8 cellular contexts compared by ENCODE assay signal in genomic region chr17:41786227-41787020, GRCh38. TPM values are rescaled to one million over a fixed set of nuclear protein-coding genes. Genes with fewer than 3 reads are reported as not detected.
DNase-seq lines count a peak whose midpoint lies in the region; ATAC-seq, FAIRE-seq and TF ChIP-seq lines count a peak whose summit lies in the region.

TSS of gene JUP (minus strand) at chr17:41786711. CDS start at chr17:41771854, 14,857 bp downstream.

- H3K4me1 ChIP-seq in smooth muscle cell (ENCODE audit: low read depth) = peaks cover 22% of the 10 kb centered on the region

- H3F3A ChIP-seq in smooth muscle cell (ENCODE audit: low read depth) = peaks cover 10% of the 10 kb centered on the region

- H3K4me3 ChIP-seq in smooth muscle cell = peak within 1 kb of the TSS; percentile 63

- H3K27ac Mint-ChIP-seq in central memory CD8-positive, alpha-beta T cell (ENCODE audit: low read depth) = no peak within 1 kb of the TSS
- H3K27ac Mint-ChIP-seq in immature natural killer cell = peak within 1 kb of the TSS in 3 of 6 donors; percentile 16 to 53 (median 35)

- H2AFZ ChIP-seq in smooth muscle cell (ENCODE audit: low read depth) = no peak within 1 kb of the TSS

- peak within 1 kb of the TSS; percentile 70 for H3K27ac ChIP-seq in smooth muscle cell (ENCODE audit: low read depth)

- TF ChIP-seq POLR2A in GM12891 (IDR thresholded peaks at IDR 0.05; ENCODE audit: low read depth, low read length) = no peak

- DNase-seq in GM12891 (ENCODE audit: insufficient read length, low spot score) (peak; percentile 98), NCI-H2227 (lab: John Stamatoyannopoulos, UW; ENCODE audit: unreplicated experiment) (peak; percentile 99), immature natural killer cell (peak; percentile 88 to 90 (median 90)), smooth muscle cell (lab: John Stamatoyannopoulos, UW; ENCODE audit: unreplicated experiment) (peak; percentile 95)
- peak; percentile 63 for DNase-seq in activated CD4-positive, CD25-positive, alpha-beta regulatory T cell treated with anti-CD3 and anti-CD28 coated beads, Interleukin-2, amount 50 U/mL, for 16 hours (ENCODE audit: low read depth, low spot score)
- DNase-seq in central memory CD8-positive, alpha-beta T cell (ENCODE audit: low spot score in 2 of 2) = peak; percentile 72 to 78

- no peaks in the 10 kb centered on the region for H3K9me3 ChIP-seq in smooth muscle cell (replicated peaks; ENCODE audit: low read depth)

- H3K4me2 ChIP-seq in smooth muscle cell = peak within 1 kb of the TSS; percentile 85

- no peaks in the 10 kb centered on the region for H3K9me3 Mint-ChIP-seq in central memory CD8-positive, alpha-beta T cell
- no peaks in the 10 kb centered on the region for H3K9me3 Mint-ChIP-seq in immature natural killer cell

- H3K4me1 Mint-ChIP-seq in central memory CD8-positive, alpha-beta T cell = peaks cover 9% of the 10 kb centered on the region
- H3K4me1 Mint-ChIP-seq in immature natural killer cell = peaks cover 14 to 23% of the 10 kb centered on the region in 2 donors

- peaks cover 2% of the 10 kb centered on the region for H3K36me3 Mint-ChIP-seq in central memory CD8-positive, alpha-beta T cell (ENCODE audit: insufficient read depth)
- H3K36me3 Mint-ChIP-seq in immature natural killer cell = no peaks in the 10 kb centered on the region

- peaks cover 40% of the 10 kb centered on the region for H3K79me2 ChIP-seq in smooth muscle cell (ENCODE audit: low read depth)

- H3K27me3 ChIP-seq in smooth muscle cell (ENCODE audit: low read depth) = no peaks in the 10 kb centered on the region

- peak; percentile 88 for TF ChIP-seq CTCF in smooth muscle cell (IDR thresholded peaks at IDR 0.05; ENCODE audit: borderline replicate concordance, insufficient read depth, poor library complexity, severe bottlenecking)

- ATAC-seq in HG03103 (IDR thresholded peaks at IDR 0.05; ENCODE audit: low read depth, unreplicated experiment) (peak; percentile 79), GM21526 (IDR thresholded peaks at IDR 0.05; ENCODE audit: low FRiP score, unreplicated experiment) (no peak)
- peak; percentile 82 for ATAC-seq in central memory CD8-positive, alpha-beta T cell (replicated peaks; ENCODE audit: extremely low read depth, poor library complexity, severe bottlenecking)

- H3K4me3 Mint-ChIP-seq in central memory CD8-positive, alpha-beta T cell = peak within 1 kb of the TSS; percentile 69
- H3K4me3 Mint-ChIP-seq in immature natural killer cell = peak within 1 kb of the TSS; percentile 71 to 82 (median 76)

- 1% methylated on average over 43 of the region's 79 CpGs for WGBS in smooth muscle cell (ENCODE audit: low lambda C conversion rate)

- peak; percentile 91 for FAIRE-seq in GM12891 (lab: Jason Lieb, UNC)

- H3K9ac ChIP-seq in smooth muscle cell (ENCODE audit: low read depth) = peak within 1 kb of the TSS; percentile 72

- no peaks in the 10 kb centered on the region for H3K36me3 ChIP-seq in smooth muscle cell (ENCODE audit: low read depth)

- H4K20me1 ChIP-seq in smooth muscle cell (ENCODE audit: low read depth) = peaks cover 40% of the 10 kb centered on the region

- H3K27me3 Mint-ChIP-seq in central memory CD8-positive, alpha-beta T cell = peaks cover 49% of the 10 kb centered on the region
- H3K27me3 Mint-ChIP-seq in immature natural killer cell (ENCODE audit: low read depth in 3 of 3) = peaks cover 6 to 14% (median 9%) of the 10 kb centered on the region in 3 donors

TF ChIP-seq in GM12891, 5 proteins besides CTCF, POLR2A, EP300 and RAD21:
- no peak for TF ChIP-seq TAF1 (IDR thresholded peaks at IDR 0.05; ENCODE audit: low read depth, low read length)
TF ChIP-seq in GM12891: peak in this region for 0.

RNA-seq across cellular contexts. Expression of gene JUP, which starts in this region (rescaled TPM):
- polyA plus RNA-seq in GM12891 (2012; ENCODE audit: low read depth, missing spikeins) = 21.3 TPM
- under 1 TPM in 2 of 3 donors, not detected in 1; 0.61 to 0.76 TPM for polyA plus RNA-seq in immature natural killer cell
- total RNA-seq in smooth muscle cell = 167 and 238 TPM in 2 replicates
- polyA plus RNA-seq in smooth muscle cell = 124 and 277 TPM in 2 replicates

Comparison
In these comparisons a context has a peak if more than half of its experiments do, and no peak if none do; other contexts are left out.
1. RNA of gene JUP (polyA plus RNA-seq): 124 to 277 TPM in smooth muscle cell; 0.61 to 0.76 TPM in immature natural killer cell; every median in the first group is over 10 times any median in the second.
2. Peak in DNase-seq in immature natural killer cell; RNA of the gene not detected or under 1 TPM.
3. Peak in every context shown above with its lines, with median percentiles within 50 percentile points of each other: DNase-seq.